In the genomic region with DNA sequence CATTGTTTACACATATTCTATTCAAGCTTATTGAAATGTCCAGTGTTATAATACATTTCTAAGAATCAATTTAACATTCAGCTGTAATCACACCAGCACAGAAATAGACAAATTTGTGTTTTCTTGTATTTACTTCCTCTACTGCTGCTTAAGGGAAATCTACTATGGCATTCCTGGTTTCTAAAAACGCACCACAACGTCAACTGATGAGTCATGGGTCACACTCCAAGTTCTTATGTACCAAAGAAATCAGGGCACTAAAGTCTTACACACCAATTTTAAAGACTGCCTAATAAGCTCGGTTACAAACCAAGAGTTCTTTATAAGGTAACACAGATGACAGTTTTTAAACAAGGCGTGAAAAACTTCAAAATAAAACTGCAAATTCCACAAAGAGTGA, we compare ENCODE assay signal across 1 cellular context.
TF ChIP-seq lines count a peak whose summit lies in the region.

No MANE protein-coding gene starts in this region.

TF ChIP-seq in GM12878, 131 proteins besides CTCF, POLR2A, EP300 and RAD21 (continued from another document):
- TF ChIP-seq, protein P1, sequence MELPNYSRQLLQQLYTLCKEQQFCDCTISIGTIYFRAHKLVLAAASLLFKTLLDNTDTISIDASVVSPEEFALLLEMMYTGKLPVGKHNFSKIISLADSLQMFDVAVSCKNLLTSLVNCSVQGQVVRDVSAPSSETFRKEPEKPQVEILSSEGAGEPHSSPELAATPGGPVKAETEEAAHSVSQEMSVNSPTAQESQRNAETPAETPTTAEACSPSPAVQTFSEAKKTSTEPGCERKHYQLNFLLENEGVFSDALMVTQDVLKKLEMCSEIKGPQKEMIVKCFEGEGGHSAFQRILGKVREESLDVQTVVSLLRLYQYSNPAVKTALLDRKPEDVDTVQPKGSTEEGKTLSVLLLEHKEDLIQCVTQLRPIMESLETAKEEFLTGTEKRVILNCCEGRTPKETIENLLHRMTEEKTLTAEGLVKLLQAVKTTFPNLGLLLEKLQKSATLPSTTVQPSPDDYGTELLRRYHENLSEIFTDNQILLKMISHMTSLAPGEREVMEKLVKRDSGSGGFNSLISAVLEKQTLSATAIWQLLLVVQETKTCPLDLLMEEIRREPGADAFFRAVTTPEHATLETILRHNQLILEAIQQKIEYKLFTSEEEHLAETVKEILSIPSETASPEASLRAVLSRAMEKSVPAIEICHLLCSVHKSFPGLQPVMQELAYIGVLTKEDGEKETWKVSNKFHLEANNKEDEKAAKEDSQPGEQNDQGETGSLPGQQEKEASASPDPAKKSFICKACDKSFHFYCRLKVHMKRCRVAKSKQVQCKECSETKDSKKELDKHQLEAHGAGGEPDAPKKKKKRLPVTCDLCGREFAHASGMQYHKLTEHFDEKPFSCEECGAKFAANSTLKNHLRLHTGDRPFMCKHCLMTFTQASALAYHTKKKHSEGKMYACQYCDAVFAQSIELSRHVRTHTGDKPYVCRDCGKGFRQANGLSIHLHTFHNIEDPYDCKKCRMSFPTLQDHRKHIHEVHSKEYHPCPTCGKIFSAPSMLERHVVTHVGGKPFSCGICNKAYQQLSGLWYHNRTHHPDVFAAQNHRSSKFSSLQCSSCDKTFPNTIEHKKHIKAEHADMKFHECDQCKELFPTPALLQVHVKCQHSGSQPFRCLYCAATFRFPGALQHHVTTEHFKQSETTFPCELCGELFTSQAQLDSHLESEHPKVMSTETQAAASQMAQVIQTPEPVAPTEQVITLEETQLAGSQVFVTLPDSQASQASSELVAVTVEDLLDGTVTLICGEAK (IDR thresholded peaks at IDR 0.05; ENCODE audit: borderline replicate concordance), result no peak
- no peak for TF ChIP-seq MEF2B (IDR thresholded peaks at IDR 0.05; ENCODE audit: partially characterized antibody, poor library complexity, severe bottlenecking)
- no peak for TF ChIP-seq RCOR1 (conservative IDR thresholded peaks at IDR 0.05; ENCODE audit: low read depth, low read length)
- TF ChIP-seq, protein P2, sequence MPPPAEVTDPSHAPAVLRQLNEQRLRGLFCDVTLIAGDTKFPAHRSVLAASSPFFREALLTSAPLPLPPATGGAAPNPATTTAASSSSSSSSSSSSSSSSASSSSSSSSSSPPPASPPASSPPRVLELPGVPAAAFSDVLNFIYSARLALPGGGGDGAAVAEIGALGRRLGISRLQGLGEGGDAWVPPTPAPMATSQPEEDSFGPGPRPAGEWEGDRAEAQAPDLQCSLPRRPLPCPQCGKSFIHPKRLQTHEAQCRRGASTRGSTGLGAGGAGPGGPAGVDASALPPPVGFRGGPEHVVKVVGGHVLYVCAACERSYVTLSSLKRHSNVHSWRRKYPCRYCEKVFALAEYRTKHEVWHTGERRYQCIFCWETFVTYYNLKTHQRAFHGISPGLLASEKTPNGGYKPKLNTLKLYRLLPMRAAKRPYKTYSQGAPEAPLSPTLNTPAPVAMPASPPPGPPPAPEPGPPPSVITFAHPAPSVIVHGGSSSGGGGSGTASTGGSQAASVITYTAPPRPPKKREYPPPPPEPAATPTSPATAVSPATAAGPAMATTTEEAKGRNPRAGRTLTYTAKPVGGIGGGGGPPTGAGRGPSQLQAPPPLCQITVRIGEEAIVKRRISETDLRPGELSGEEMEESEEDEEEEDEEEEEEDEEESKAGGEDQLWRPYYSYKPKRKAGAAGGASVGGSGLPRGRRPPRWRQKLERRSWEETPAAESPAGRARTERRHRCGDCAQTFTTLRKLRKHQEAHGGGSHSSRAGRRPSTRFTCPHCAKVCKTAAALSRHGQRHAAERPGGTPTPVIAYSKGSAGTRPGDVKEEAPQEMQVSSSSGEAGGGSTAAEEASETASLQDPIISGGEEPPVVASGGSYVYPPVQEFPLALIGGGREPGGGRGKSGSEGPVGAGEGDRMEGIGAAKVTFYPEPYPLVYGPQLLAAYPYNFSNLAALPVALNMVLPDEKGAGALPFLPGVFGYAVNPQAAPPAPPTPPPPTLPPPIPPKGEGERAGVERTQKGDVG (CRISPR knock-in tag; IDR thresholded peaks at IDR 0.05), result no peak
- TF ChIP-seq TCF12 (IDR thresholded peaks at IDR 0.05; ENCODE audit: low read depth, low read length), result no peak
- TF ChIP-seq, protein P3, sequence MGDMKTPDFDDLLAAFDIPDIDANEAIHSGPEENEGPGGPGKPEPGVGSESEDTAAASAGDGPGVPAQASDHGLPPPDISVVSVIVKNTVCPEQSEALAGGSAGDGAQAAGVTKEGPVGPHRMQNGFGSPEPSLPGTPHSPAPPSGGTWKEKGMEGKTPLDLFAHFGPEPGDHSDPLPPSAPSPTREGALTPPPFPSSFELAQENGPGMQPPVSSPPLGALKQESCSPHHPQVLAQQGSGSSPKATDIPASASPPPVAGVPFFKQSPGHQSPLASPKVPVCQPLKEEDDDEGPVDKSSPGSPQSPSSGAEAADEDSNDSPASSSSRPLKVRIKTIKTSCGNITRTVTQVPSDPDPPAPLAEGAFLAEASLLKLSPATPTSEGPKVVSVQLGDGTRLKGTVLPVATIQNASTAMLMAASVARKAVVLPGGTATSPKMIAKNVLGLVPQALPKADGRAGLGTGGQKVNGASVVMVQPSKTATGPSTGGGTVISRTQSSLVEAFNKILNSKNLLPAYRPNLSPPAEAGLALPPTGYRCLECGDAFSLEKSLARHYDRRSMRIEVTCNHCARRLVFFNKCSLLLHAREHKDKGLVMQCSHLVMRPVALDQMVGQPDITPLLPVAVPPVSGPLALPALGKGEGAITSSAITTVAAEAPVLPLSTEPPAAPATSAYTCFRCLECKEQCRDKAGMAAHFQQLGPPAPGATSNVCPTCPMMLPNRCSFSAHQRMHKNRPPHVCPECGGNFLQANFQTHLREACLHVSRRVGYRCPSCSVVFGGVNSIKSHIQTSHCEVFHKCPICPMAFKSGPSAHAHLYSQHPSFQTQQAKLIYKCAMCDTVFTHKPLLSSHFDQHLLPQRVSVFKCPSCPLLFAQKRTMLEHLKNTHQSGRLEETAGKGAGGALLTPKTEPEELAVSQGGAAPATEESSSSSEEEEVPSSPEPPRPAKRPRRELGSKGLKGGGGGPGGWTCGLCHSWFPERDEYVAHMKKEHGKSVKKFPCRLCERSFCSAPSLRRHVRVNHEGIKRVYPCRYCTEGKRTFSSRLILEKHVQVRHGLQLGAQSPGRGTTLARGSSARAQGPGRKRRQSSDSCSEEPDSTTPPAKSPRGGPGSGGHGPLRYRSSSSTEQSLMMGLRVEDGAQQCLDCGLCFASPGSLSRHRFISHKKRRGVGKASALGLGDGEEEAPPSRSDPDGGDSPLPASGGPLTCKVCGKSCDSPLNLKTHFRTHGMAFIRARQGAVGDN (IDR thresholded peaks at IDR 0.05), result no peak
- no peak for TF ChIP-seq KAT2A (conservative IDR thresholded peaks at IDR 0.05; ENCODE audit: control insufficient read depth, low read depth, low read length)
- no peak for TF ChIP-seq GABPA (IDR thresholded peaks at IDR 0.05; ENCODE audit: low read depth)
- no peak for TF ChIP-seq GATAD2B (conservative IDR thresholded peaks at IDR 0.05; ENCODE audit: low read depth)
- TF ChIP-seq SPI1 (IDR thresholded peaks at IDR 0.05; ENCODE audit: borderline replicate concordance, insufficient read depth, low read depth, low read length), result no peak
- no peak for TF ChIP-seq NFXL1 (IDR thresholded peaks at IDR 0.05; ENCODE audit: borderline replicate concordance)
- TF ChIP-seq HSF1 (IDR thresholded peaks at IDR 0.05; ENCODE audit: low read depth, low read length), result no peak
- TF ChIP-seq CREB1 (IDR thresholded peaks at IDR 0.05; ENCODE audit: low read depth), result no peak
TF ChIP-seq in GM12878: peak in this region for 0.
